In genomic region chr4:139209470-139210063, GRCh38 we compare ENCODE assay signal across 2 cellular contexts.
TF ChIP-seq lines count a peak whose summit lies in the region.

No MANE protein-coding gene starts in this region.

TF ChIP-seq in SK-N-SH treated with all-trans-retinoic acid at 6 μM for 48 hours, 23 proteins besides CTCF, POLR2A, EP300 and RAD21 (continued from another document):
- TF ChIP-seq ZNF8 (CRISPR knock-in tag; IDR thresholded peaks at IDR 0.05) = peak; percentile 46; the same call in 1 of the 2 replicates

TF ChIP-seq in SK-N-SH, 30 proteins besides CTCF, POLR2A, EP300 and RAD21 (continued from another document):
- TF ChIP-seq REST (IDR thresholded peaks at IDR 0.05; ENCODE audit: low read depth, low read length) = no peak
